16 cellular contexts compared by ENCODE assay signal in genomic region chr1:35509558-35509957, GRCh38. TPM values are rescaled to one million over a fixed set of nuclear protein-coding genes. Genes with fewer than 3 reads are reported as not detected.
DNase-seq lines count a peak whose midpoint lies in the region; ATAC-seq and TF ChIP-seq lines count a peak whose summit lies in the region.
"Had no signal": no experiment of that assay in that cellular context is flagged by ENCODE, and none has a peak within 500 bp of the region (broad histone marks: within the 10 kb centered on the region; RNA-seq: fewer than 3 reads in every experiment).

No MANE protein-coding gene starts in this region.

- H3K9me3 ChIP-seq in CD4-positive, CD25-positive, alpha-beta regulatory T cell (ENCODE audit: control insufficient read depth in 2 of 2, low read length in 2 of 2) = no peaks in the 10 kb centered on the region
- H3K9me3 ChIP-seq in naive thymus-derived CD4-positive, alpha-beta T cell (ENCODE audit: control insufficient read depth in 2 of 3, low read length in 3 of 3) = no peaks in the 10 kb centered on the region

- no peak overlapping the region for H3K27ac ChIP-seq in CD4-positive, CD25-positive, alpha-beta regulatory T cell (ENCODE audit: insufficient read depth, low read length, poor library complexity, severe bottlenecking)
- no peak overlapping the region for H3K27ac ChIP-seq in naive thymus-derived CD4-positive, alpha-beta T cell (ENCODE audit: low read depth, low read length)
- H3K27ac ChIP-seq: BLaER1 had no signal

- no peaks in the 10 kb centered on the region for H3K36me3 ChIP-seq in CD4-positive, CD25-positive, alpha-beta regulatory T cell (ENCODE audit: control insufficient read depth, insufficient read depth, low read length)
- H3K36me3 ChIP-seq in naive thymus-derived CD4-positive, alpha-beta T cell (ENCODE audit: control insufficient read depth in 2 of 3, insufficient read depth in 3 of 3, low read length in 3 of 3) = no peaks in the 10 kb centered on the region

- peak overlapping the region in 2 of 3 donors; percentile 62 to 79 for H3K27ac Mint-ChIP-seq in CD4-positive, CD25-positive, alpha-beta regulatory T cell
- H3K27ac Mint-ChIP-seq in WTC11 (0 out of 2 replicates have a peak overlapping the region, but pooled peaks have one; percentile 20), glutamatergic neuron (ENCODE audit: unreplicated experiment) (no peak overlapping the region)
- H3K27ac Mint-ChIP-seq in naive thymus-derived CD4-positive, alpha-beta T cell = peak overlapping the region in 7 of 9 donors; percentile 73 to 97 (median 82)

- H3K36me3 Mint-ChIP-seq in CD4-positive, CD25-positive, alpha-beta regulatory T cell = peaks cover 11% of the 10 kb centered on the region
- H3K36me3 Mint-ChIP-seq in WTC11 (peaks cover 18% of the 10 kb centered on the region), glutamatergic neuron (ENCODE audit: unreplicated experiment) (no peaks in the 10 kb centered on the region)
- peaks cover 0 to 51% (median 15%) of the 10 kb centered on the region in 5 donors for H3K36me3 Mint-ChIP-seq in naive thymus-derived CD4-positive, alpha-beta T cell

- peaks cover 40 to 66% (median 50%) of the 10 kb centered on the region in 4 donors for H3K4me1 Mint-ChIP-seq in CD4-positive, CD25-positive, alpha-beta regulatory T cell
- H3K4me1 Mint-ChIP-seq in WTC11 = peaks cover 6% of the 10 kb centered on the region
- peaks cover 38 to 76% (median 73%) of the 10 kb centered on the region in 7 donors for H3K4me1 Mint-ChIP-seq in naive thymus-derived CD4-positive, alpha-beta T cell
- H3K4me1 Mint-ChIP-seq in glutamatergic neuron (ENCODE audit: low read depth, unreplicated experiment) = peaks cover 12% of the 10 kb centered on the region

- H3K4me1 ChIP-seq in CD4-positive, CD25-positive, alpha-beta regulatory T cell (ENCODE audit: control insufficient read depth, insufficient read depth, low read length, poor library complexity, severe bottlenecking) = peaks cover 41% of the 10 kb centered on the region
- H3K4me1 ChIP-seq in naive thymus-derived CD4-positive, alpha-beta T cell (ENCODE audit: control insufficient read depth in 2 of 2, insufficient read depth in 2 of 2, low read length in 2 of 2) = peaks cover 32 to 45% of the 10 kb centered on the region in 2 donors

- ATAC-seq in CD4-positive, CD25-positive, alpha-beta regulatory T cell (ENCODE audit: low read depth in 2 of 2) = no peak
- no peak for ATAC-seq in WTC11
- no peak for ATAC-seq in naive thymus-derived CD4-positive, alpha-beta T cell
- ATAC-seq in GM19035 (IDR thresholded peaks at IDR 0.05; ENCODE audit: unreplicated experiment) = no peak
- ATAC-seq: PC-3 had no signal

- H3K4me3 Mint-ChIP-seq in CD4-positive, CD25-positive, alpha-beta regulatory T cell = no peak overlapping the region
- H3K4me3 Mint-ChIP-seq in WTC11 = no peak overlapping the region
- H3K4me3 Mint-ChIP-seq in naive thymus-derived CD4-positive, alpha-beta T cell = peak overlapping the region in 3 of 10 donors; percentile 7 to 75 (median 75)
- no peak overlapping the region for H3K4me3 Mint-ChIP-seq in glutamatergic neuron (ENCODE audit: unreplicated experiment)

- no peak overlapping the region for H3K4me3 ChIP-seq in CD4-positive, CD25-positive, alpha-beta regulatory T cell (ENCODE audit: low read depth, low read length)
- no peak overlapping the region for H3K4me3 ChIP-seq in naive thymus-derived CD4-positive, alpha-beta T cell (ENCODE audit: low read length)
- H3K4me3 ChIP-seq: BLaER1 had no signal

- no peaks in the 10 kb centered on the region for H3K27me3 ChIP-seq in CD4-positive, CD25-positive, alpha-beta regulatory T cell (ENCODE audit: control insufficient read depth, insufficient read depth, low read length)
- H3K27me3 ChIP-seq in naive thymus-derived CD4-positive, alpha-beta T cell (ENCODE audit: control insufficient read depth in 2 of 2, insufficient read depth in 2 of 2, low read length in 2 of 2) = no peaks in the 10 kb centered on the region
- H3K27me3 ChIP-seq: BLaER1 had no signal

- CTCF ChIA-PET in WTC11 (lab: Charles Lee) = no interaction called here
- CTCF ChIA-PET in naive thymus-derived CD4-positive, alpha-beta T cell (lab: Charles Lee) = interaction anchor here (0.6 kb wide), 1 partner anchor 60 kb away, joined by 4 read pairs; no protein-coding TSS in a partner anchor

- TF ChIP-seq CTCF in WTC11 (IDR thresholded peaks at IDR 0.05) (no peak), glutamatergic neuron (IDR thresholded peaks at IDR 0.05; ENCODE audit: partially characterized antibody, unreplicated experiment) (no peak)

- peaks cover 0 to 2% (median 0%) of the 10 kb centered on the region in 7 donors for H3K9me3 Mint-ChIP-seq in CD4-positive, CD25-positive, alpha-beta regulatory T cell
- H3K9me3 Mint-ChIP-seq in WTC11 (no peaks in the 10 kb centered on the region), glutamatergic neuron (ENCODE audit: unreplicated experiment) (peaks cover 4% of the 10 kb centered on the region)
- H3K9me3 Mint-ChIP-seq in naive thymus-derived CD4-positive, alpha-beta T cell = peaks cover 0 to 5% (median 0%) of the 10 kb centered on the region in 11 donors

- no peaks in the 10 kb centered on the region for H3K27me3 Mint-ChIP-seq in CD4-positive, CD25-positive, alpha-beta regulatory T cell
- no peaks in the 10 kb centered on the region for H3K27me3 Mint-ChIP-seq in WTC11 (ENCODE audit: low read depth)
- H3K27me3 Mint-ChIP-seq in naive thymus-derived CD4-positive, alpha-beta T cell = no peaks in the 10 kb centered on the region
- H3K27me3 Mint-ChIP-seq in glutamatergic neuron (ENCODE audit: unreplicated experiment) = peaks cover 5% of the 10 kb centered on the region

- intact Hi-C loops in naive thymus-derived CD4-positive, alpha-beta T cell (cut with micrococcal nuclease) = no loop called here

- no peak for DNase-seq in CD4-positive, CD25-positive, alpha-beta regulatory T cell
- DNase-seq in NCI-H82 (lab: John Stamatoyannopoulos, UW) = peak; percentile 64
- no peak for DNase-seq in WTC11 (ENCODE audit: low spot score)
- DNase-seq in naive thymus-derived CD4-positive, alpha-beta T cell = no peak
- no peak for DNase-seq in D341Med (ENCODE audit: low spot score)
- DNase-seq in glutamatergic neuron = no peak
- no peak for DNase-seq in NAMALWA (ENCODE audit: low spot score)
- DNase-seq: GF-D8, Kasumi-1, MM.1S, NCI-H1105 treated with DMSO at 0.1 percent for 48 hours, NCI-H187, NCI-H526 treated with DMSO at 0.1 percent for 48 hours, PC-3 had no signal

- POLR2A ChIA-PET in WTC11 (lab: Charles Lee) = no interaction called here
- POLR2A ChIA-PET in naive thymus-derived CD4-positive, alpha-beta T cell (lab: Charles Lee) = interaction anchor here (0.7 to 1.3 kb wide), 2 partner anchors 26 to 28 kb away, joined by 4 to 5 read pairs; no protein-coding TSS in a partner anchor

TF ChIP-seq in WTC11, 78 proteins besides CTCF, POLR2A, EP300 and RAD21:
- TF ChIP-seq ATF3 (CRISPR knock-in tag; conservative IDR thresholded peaks at IDR 0.05) = no peak
TF ChIP-seq in WTC11: peak in this region for 0.

RNA-seq across cellular contexts. Expression of gene KIAA0319L, which starts 47.6 kb away (rescaled TPM):
- total RNA-seq in CD4-positive, CD25-positive, alpha-beta regulatory T cell = 72.4 TPM
- polyA plus RNA-seq in CD4-positive, CD25-positive, alpha-beta regulatory T cell = 10 to 100 TPM; 16.2 to 21.3 (median 17.4) TPM
- total RNA-seq in WTC11 (2021) (66.3 to 71.7 TPM (median 70.0 TPM) in 3 replicates), glutamatergic neuron (ENCODE audit: unreplicated experiment) (74.7 TPM)
- total RNA-seq in naive thymus-derived CD4-positive, alpha-beta T cell = 10 to 100 TPM; 62.0 to 79.7 (median 65.6) TPM
- polyA plus RNA-seq in naive thymus-derived CD4-positive, alpha-beta T cell = 10 to 100 TPM; 22.2 to 36.6 TPM

RNA-seq across cellular contexts. Expression of gene NCDN, which starts 48.0 kb away (rescaled TPM):
- total RNA-seq in CD4-positive, CD25-positive, alpha-beta regulatory T cell = 28.7 TPM
- polyA plus RNA-seq in CD4-positive, CD25-positive, alpha-beta regulatory T cell = 10 to 100 TPM in 2 of 4 donors, 1 to 10 TPM in 2; 5.5 to 11.1 (median 10.1) TPM
- total RNA-seq in WTC11 (2021) (35.6 to 39.2 TPM (median 38.2 TPM) in 3 replicates), glutamatergic neuron (ENCODE audit: unreplicated experiment) (95.3 TPM)
- 10 to 100 TPM; 19.4 to 38.6 (median 26.4) TPM for total RNA-seq in naive thymus-derived CD4-positive, alpha-beta T cell
- 10 to 100 TPM; 17.1 to 23.9 TPM for polyA plus RNA-seq in naive thymus-derived CD4-positive, alpha-beta T cell
